ENCODE assay signal across 10 cellular contexts in the genomic region with DNA sequence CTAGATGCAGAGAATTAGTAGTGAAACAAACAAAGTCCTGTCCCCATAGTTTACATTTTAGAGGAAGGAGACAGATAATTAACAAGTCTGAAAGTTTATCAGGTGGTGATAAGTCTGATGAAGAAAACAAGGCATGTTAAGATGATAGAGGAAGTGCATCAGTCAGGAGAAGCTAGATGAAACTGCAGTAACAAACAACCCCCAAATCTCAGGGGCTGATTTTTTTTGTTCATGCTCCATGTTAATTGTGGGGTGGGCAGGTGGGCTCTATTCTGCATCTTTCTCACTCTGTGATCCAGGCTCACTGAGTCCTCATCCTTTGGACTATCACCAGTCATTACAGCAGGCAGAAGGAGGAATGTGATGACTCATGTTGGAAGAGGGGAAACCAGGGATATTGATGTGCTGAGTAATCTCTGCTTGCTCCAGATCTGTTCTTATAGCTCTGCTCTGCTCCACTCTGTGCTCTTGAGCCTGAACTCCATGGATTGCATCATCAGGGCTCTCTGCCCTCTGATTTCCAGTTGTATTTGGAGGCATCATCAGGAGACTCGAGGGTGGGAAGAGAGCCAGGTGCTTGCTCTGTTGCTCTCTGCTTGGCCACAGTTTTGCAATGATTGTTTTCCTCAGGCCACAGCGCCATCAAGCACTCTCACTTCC.
DNase-seq lines count a peak whose midpoint lies in the region; ATAC-seq and TF ChIP-seq lines count a peak whose summit lies in the region.
"Had no signal": no experiment of that assay in that cellular context is flagged by ENCODE, and none has a peak within 500 bp of the region (broad histone marks: within the 10 kb centered on the region; RNA-seq: fewer than 3 reads in every experiment).

No MANE protein-coding gene starts in this region.

- H3K9me3 ChIP-seq in adipocyte (ENCODE audit: control insufficient read depth, low read length) = no peaks in the 10 kb centered on the region
- no peaks in the 10 kb centered on the region for H3K9me3 ChIP-seq in thyroid gland

- peaks cover 26% of the 10 kb centered on the region for H3K4me1 ChIP-seq in adipocyte (ENCODE audit: control insufficient read depth, insufficient read depth, low read length)
- H3K4me1 ChIP-seq in thyroid gland = no peaks in the 10 kb centered on the region

- TF ChIP-seq POLR2A in thyroid gland (IDR thresholded peaks at IDR 0.05) = no peak

- ATAC-seq in GM19035 (IDR thresholded peaks at IDR 0.05; ENCODE audit: unreplicated experiment) (no peak), HG02973 (IDR thresholded peaks at IDR 0.05; ENCODE audit: unreplicated experiment) (no peak)
- ATAC-seq: T-cell had no signal

- TF ChIP-seq CTCF in HFF-Myc (IDR thresholded peaks at IDR 0.05; ENCODE audit: low read depth, low read length, missing control alignments) = no peak
- no peak for TF ChIP-seq CTCF in thyroid gland (IDR thresholded peaks at IDR 0.05)

- intact Hi-C loops in thyroid gland (cut with DNase I) = no loop called here

- H3K36me3 ChIP-seq in adipocyte (ENCODE audit: control insufficient read depth, insufficient read depth, low read length, severe bottlenecking) (no peaks in the 10 kb centered on the region), thyroid gland (no peaks in the 10 kb centered on the region)

- H3K9ac ChIP-seq in adipocyte (ENCODE audit: low read length) = no peak overlapping the region

- H3K27me3 ChIP-seq in adipocyte (replicated peaks; ENCODE audit: control insufficient read depth, insufficient read depth, low read length) (peaks cover 16% of the 10 kb centered on the region), thyroid gland (no peaks in the 10 kb centered on the region)

- DNase-seq in HFF-Myc (ENCODE audit: extremely low read depth, low read depth) (peak; percentile 87), adipocyte (ENCODE audit: low read depth) (peak; percentile 94), glomerular visceral epithelial cell (ENCODE audit: extremely low spot score) (peak; percentile 90), thyroid gland (peak; percentile 81 to 89), SHP77 treated with DMSO at 0.1 percent for 48 hours (lab: John Stamatoyannopoulos, UW) (no peak)
- DNase-seq: activated T-cell treated with anti-CD3 and anti-CD28 coated beads, Interleukin-2, amount 50 U/mL, for 24 hours; NCI-H2029 treated with DMSO at 0.1 percent for 48 hours; T-cell had no signal

- H3K4me3 ChIP-seq in HFF-Myc (replicated peaks; ENCODE audit: low read depth, low read length) = no peak overlapping the region
- H3K4me3 ChIP-seq in adipocyte (ENCODE audit: low read length) = no peak overlapping the region
- H3K4me3 ChIP-seq in thyroid gland (replicated peaks in 1 of 3) = no peak overlapping the region

- 40 to 54% methylated on average over 2 of the region's 2 CpGs for WGBS in thyroid gland, 2 donors

- H3K27ac ChIP-seq in thyroid gland = no peak overlapping the region
